8 cellular contexts compared by ENCODE assay signal in the genomic region with DNA sequence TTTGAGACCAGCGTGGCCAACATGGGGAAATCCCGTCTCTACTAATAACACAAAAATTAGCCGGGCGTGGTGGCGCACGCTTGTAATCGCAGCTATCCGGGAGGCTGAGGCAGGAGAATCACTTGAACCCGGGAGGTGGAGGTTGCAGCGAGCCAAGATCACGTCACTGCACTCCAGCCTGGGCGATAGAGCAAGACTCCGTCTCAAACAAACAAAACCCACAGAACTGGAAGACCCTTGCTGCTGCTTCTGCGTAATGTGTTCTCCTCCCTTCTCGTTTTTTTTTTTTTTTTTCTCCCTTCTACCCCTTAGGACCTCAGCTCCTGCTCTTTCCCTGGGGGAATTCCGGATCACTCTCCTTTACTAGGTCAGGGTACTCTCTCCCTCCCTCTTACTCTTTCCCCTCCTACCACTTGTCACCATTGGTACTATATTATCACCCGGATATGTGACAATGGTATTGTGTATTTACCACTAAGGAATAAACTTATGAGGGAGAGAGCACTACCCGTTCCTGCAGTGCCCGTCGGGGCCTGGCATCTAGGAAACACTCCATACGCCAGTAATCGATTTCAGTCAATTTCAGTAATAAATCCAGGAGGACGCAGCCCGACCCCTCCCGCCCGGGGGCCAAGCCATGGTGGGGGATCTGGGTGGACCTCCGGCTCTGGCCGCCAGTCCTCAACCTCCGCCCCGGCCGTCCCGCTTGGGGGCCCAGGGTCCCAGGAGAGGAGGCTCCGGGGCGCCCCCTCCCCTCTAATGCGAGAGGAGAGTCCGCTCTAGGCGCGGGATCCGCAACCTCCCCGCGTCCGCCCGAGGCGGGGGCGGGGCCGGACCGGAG. TPM values are rescaled to one million over a fixed set of nuclear protein-coding genes. Genes with fewer than 3 reads are reported as not detected.
DNase-seq lines count a peak whose midpoint lies in the region; ATAC-seq, FAIRE-seq and TF ChIP-seq lines count a peak whose summit lies in the region.

No MANE protein-coding gene starts in this region.

- H3K4me3 ChIP-seq in BE2C (ENCODE audit: low read depth, low read length) (peak overlapping the region; percentile 82), PC-9 (peak overlapping the region; percentile 96), astrocyte (ENCODE audit: insufficient read depth, low read depth, low read length) (peak overlapping the region; percentile 84), iPS-15b (ENCODE audit: low read depth, low read length) (peak overlapping the region; percentile 85)

- H3K4me1 Mint-ChIP-seq in astrocyte (ENCODE audit: low read depth, unreplicated experiment), result peaks cover 2% of the 10 kb centered on the region

- TF ChIP-seq CTCF in BE2C (IDR thresholded peaks at IDR 0.05; ENCODE audit: low read depth, low read length) (no peak), PC-9 (conservative IDR thresholded peaks at IDR 0.05) (0 out of 2 replicates have a peak, but pooled peaks have one; percentile 19), astrocyte (IDR thresholded peaks at IDR 0.05; ENCODE audit: insufficient read depth, low read depth, low read length) (no peak)

- POLR2A ChIA-PET in PC-9 (lab: Charles Lee; ENCODE audit: unreplicated experiment), result no interaction called here

- peak overlapping the region; percentile 94 for H3K4me3 Mint-ChIP-seq in astrocyte (ENCODE audit: unreplicated experiment)

- TSS peak; percentile 96 for BruUV-seq in PC-9 (replicated peaks; lab: Mats Ljungman, UMichigan)

- H3K36me3 Mint-ChIP-seq in astrocyte (ENCODE audit: low read depth, unreplicated experiment), result peaks cover 2% of the 10 kb centered on the region

- no peaks in the 10 kb centered on the region for H3K36me3 ChIP-seq in BE2C
- no peaks in the 10 kb centered on the region for H3K36me3 ChIP-seq in PC-9 (ENCODE audit: low read depth)
- H3K36me3 ChIP-seq in astrocyte (ENCODE audit: insufficient read depth, low read length), result no peaks in the 10 kb centered on the region
- no peaks in the 10 kb centered on the region for H3K36me3 ChIP-seq in iPS-15b (ENCODE audit: control insufficient read depth, insufficient read depth, low read length)

- H2AFZ ChIP-seq in PC-9 (peak overlapping the region; percentile 99), astrocyte (ENCODE audit: low read depth, low read length) (peak overlapping the region; percentile 72)

- no peaks in the 10 kb centered on the region for H3K9me3 ChIP-seq in BE2C
- H3K9me3 ChIP-seq in PC-9 (ENCODE audit: insufficient read depth, low read depth), result no peaks in the 10 kb centered on the region
- H3K9me3 ChIP-seq in astrocyte (ENCODE audit: insufficient read depth, low read depth, low read length), result no peaks in the 10 kb centered on the region
- no peaks in the 10 kb centered on the region for H3K9me3 ChIP-seq in iPS-15b (ENCODE audit: control insufficient read depth, insufficient read depth, low read length)

- peak; percentile 16 for ATAC-seq in GM18858 (IDR thresholded peaks at IDR 0.05; ENCODE audit: unreplicated experiment)
- ATAC-seq in HG03139 (IDR thresholded peaks at IDR 0.05; ENCODE audit: unreplicated experiment), result peak; percentile 77
- peak; percentile 97 for ATAC-seq in sciatic nerve
- no peak for ATAC-seq in HG03097 (IDR thresholded peaks at IDR 0.05; ENCODE audit: low FRiP score, unreplicated experiment)

- no peaks in the 10 kb centered on the region for H3K9me3 Mint-ChIP-seq in astrocyte (ENCODE audit: unreplicated experiment)

- H3K9ac ChIP-seq in astrocyte (ENCODE audit: low read length) (peak overlapping the region; percentile 80), iPS-15b (ENCODE audit: low read depth, low read length) (peak overlapping the region; percentile 73)

- DNase-seq in BE2C (no peak), PC-9 (peak in 1 of 2 experiments; percentile 56), astrocyte (ENCODE audit: low read depth) (no peak), sciatic nerve (ENCODE audit: low spot score) (peak; percentile 95)

- FAIRE-seq in astrocyte (lab: Jason Lieb, UNC), result no peak

- peaks cover 25% of the 10 kb centered on the region; the same call in 1 of the 2 replicates for H3K79me2 ChIP-seq in PC-9 (ENCODE audit: low read depth)
- peaks cover 41% of the 10 kb centered on the region for H3K79me2 ChIP-seq in astrocyte (ENCODE audit: insufficient read depth, low read length)

- H3K27ac ChIP-seq in PC-9 (no peak overlapping the region), astrocyte (ENCODE audit: low read depth, low read length) (peak overlapping the region; percentile 77)

- intact Hi-C loops in PC-9 (cut with micrococcal nuclease; ENCODE audit: unreplicated experiment), result loop anchor here (10.0 kb wide), 1 partner anchor 61 kb away; no protein-coding TSS in a partner anchor
- intact Hi-C loops in sciatic nerve (cut with DNase I), result no loop called here

- CTCF ChIA-PET in PC-9 (lab: Charles Lee), result no interaction called here

- no peaks in the 10 kb centered on the region for H3K27me3 ChIP-seq in BE2C
- H3K27me3 ChIP-seq in PC-9 (ENCODE audit: insufficient read depth, low read depth), result no peaks in the 10 kb centered on the region
- H3K27me3 ChIP-seq in astrocyte (ENCODE audit: insufficient read depth, low read length), result no peaks in the 10 kb centered on the region
- H3K27me3 ChIP-seq in iPS-15b (ENCODE audit: control insufficient read depth, insufficient read depth, low read length), result no peaks in the 10 kb centered on the region

- H3K27me3 Mint-ChIP-seq in astrocyte (ENCODE audit: low read depth, unreplicated experiment), result no peaks in the 10 kb centered on the region

- H3K4me1 ChIP-seq in BE2C, result no peaks in the 10 kb centered on the region
- 0 out of 2 replicates have a peak, but pooled peaks cover 13% of the 10 kb centered on the region for H3K4me1 ChIP-seq in PC-9 (replicated peaks; ENCODE audit: insufficient read depth)
- H3K4me1 ChIP-seq in astrocyte (ENCODE audit: insufficient read depth, low read length), result peaks cover 14% of the 10 kb centered on the region
- no peaks in the 10 kb centered on the region for H3K4me1 ChIP-seq in iPS-15b (ENCODE audit: control insufficient read depth, insufficient read depth, low read length)

- peak overlapping the region; percentile 67 for H3K27ac Mint-ChIP-seq in astrocyte (ENCODE audit: unreplicated experiment)

- no peaks in the 10 kb centered on the region for H3K9me2 ChIP-seq in PC-9 (ENCODE audit: insufficient read depth)

- peaks cover 10% of the 10 kb centered on the region; the same call in 1 of the 2 replicates for H4K20me1 ChIP-seq in PC-9 (ENCODE audit: insufficient read depth)
- no peaks in the 10 kb centered on the region for H4K20me1 ChIP-seq in astrocyte (ENCODE audit: insufficient read depth, low read length)

- no peaks in the 10 kb centered on the region; the same call in 1 of the 2 replicates for H3F3A ChIP-seq in PC-9 (ENCODE audit: insufficient read depth, low read depth)

- H3K4me2 ChIP-seq in PC-9 (peak overlapping the region; percentile 93), astrocyte (ENCODE audit: low read length) (peak overlapping the region; percentile 83)

RNA-seq across cellular contexts. Expression of gene GARRE1, which starts 0.4 kb away (rescaled TPM):
- polyA plus RNA-seq in BE2C (2012; ENCODE audit: insufficient read depth, insufficient read length, low read depth), result 13.4 TPM
- total RNA-seq in PC-9 (2021) (13.6 and 23.3 TPM in 2 replicates), astrocyte (20.1 and 23.8 TPM in 2 replicates), sciatic nerve (59.9 TPM)
